Comparison of ENCODE assay signal across 8 cellular contexts in genomic region chr1:201703646-201704438, GRCh38.
A peak's percentile ranks its signal among the peaks of the same experiment; 100 is the strongest.
DNase-seq lines count a peak whose midpoint lies in the region; ATAC-seq and TF ChIP-seq lines count a peak whose summit lies in the region.

No MANE protein-coding gene starts in this region.

- TF ChIP-seq CTCF in right atrium auricular region (IDR thresholded peaks at IDR 0.05) (peak; percentile 93 to 99), vagina (IDR thresholded peaks at IDR 0.05) (peak; percentile 94 to 96 (median 95))

- H3K4me3 ChIP-seq in right atrium auricular region (no peak overlapping the region), vagina (no peak overlapping the region)

- peaks cover 0 to 23% of the 10 kb centered on the region in 2 donors for H3K4me1 ChIP-seq in right atrium auricular region
- H3K4me1 ChIP-seq in vagina = peaks cover 21% of the 10 kb centered on the region

- H3K4me3 Mint-ChIP-seq in T-helper 17 cell = no peak overlapping the region

- H3K9me3 ChIP-seq in T-helper 17 cell (ENCODE audit: control insufficient read depth, low read length, poor library complexity, severe bottlenecking) = no peaks in the 10 kb centered on the region
- no peaks in the 10 kb centered on the region for H3K9me3 ChIP-seq in right atrium auricular region
- no peaks in the 10 kb centered on the region for H3K9me3 ChIP-seq in vagina

- no peaks in the 10 kb centered on the region for H3K36me3 Mint-ChIP-seq in T-helper 17 cell (ENCODE audit: low read depth)

- no peak for TF ChIP-seq POLR2A in vagina (IDR thresholded peaks at IDR 0.05)

- no peaks in the 10 kb centered on the region for H3K27me3 ChIP-seq in right atrium auricular region
- H3K27me3 ChIP-seq in vagina = no peaks in the 10 kb centered on the region

- peaks cover 7% of the 10 kb centered on the region for H3K27me3 Mint-ChIP-seq in T-helper 17 cell

- peak; percentile 76 for ATAC-seq in T-helper 17 cell

- intact Hi-C loops in vagina (cut with DNase I) = loop anchor here (1.0 kb wide), 1 partner anchor 144 kb away; no protein-coding TSS in a partner anchor

- peaks cover 5% of the 10 kb centered on the region for H3K4me1 Mint-ChIP-seq in T-helper 17 cell

- H3K27ac ChIP-seq in right atrium auricular region (peak overlapping the region; percentile 49 to 51), vagina (peak overlapping the region; percentile 83)

- no peaks in the 10 kb centered on the region for H3K36me3 ChIP-seq in right atrium auricular region
- no peaks in the 10 kb centered on the region for H3K36me3 ChIP-seq in vagina

- peak; percentile 84 for DNase-seq in AG08395 (ENCODE audit: low spot score)
- peak; percentile 58 for DNase-seq in GM19240 (ENCODE audit: insufficient read length, low spot score)
- peak; percentile 22 for DNase-seq in NCI-H1417 treated with DMSO at 0.1 percent for 48 hours (lab: John Stamatoyannopoulos, UW)
- DNase-seq in T-helper 17 cell = peak; percentile 24 to 50 (median 38)
- peak in 52 of 58 donors; percentile 29 to 87 (median 75) for DNase-seq in anterior cingulate cortex (lab: John Stamatoyannopoulos, UW)
- DNase-seq in right atrium auricular region (ENCODE audit: low spot score) = peak; percentile 90
- peak; percentile 61 for DNase-seq in renal cortical epithelial cell (ENCODE audit: low read depth)
- no peak for DNase-seq in vagina (ENCODE audit: extremely low spot score in 2 of 2)

- no peak overlapping the region for H3K27ac Mint-ChIP-seq in T-helper 17 cell

Comparison
In these comparisons a context has a peak if more than half of its experiments do, and no peak if none do; other contexts are left out.
1. DNase-seq: peak in AG08395 (single experiment), GM19240 (single experiment), NCI-H1417 treated with DMSO at 0.1 percent for 48 hours (single experiment), T-helper 17 cell (3 of 3), anterior cingulate cortex (52 of 58), right atrium auricular region (single experiment) and renal cortical epithelial cell (single experiment); none in vagina (0 of 2).